Comparison of ENCODE assay signal across 8 cellular contexts in the genomic region with DNA sequence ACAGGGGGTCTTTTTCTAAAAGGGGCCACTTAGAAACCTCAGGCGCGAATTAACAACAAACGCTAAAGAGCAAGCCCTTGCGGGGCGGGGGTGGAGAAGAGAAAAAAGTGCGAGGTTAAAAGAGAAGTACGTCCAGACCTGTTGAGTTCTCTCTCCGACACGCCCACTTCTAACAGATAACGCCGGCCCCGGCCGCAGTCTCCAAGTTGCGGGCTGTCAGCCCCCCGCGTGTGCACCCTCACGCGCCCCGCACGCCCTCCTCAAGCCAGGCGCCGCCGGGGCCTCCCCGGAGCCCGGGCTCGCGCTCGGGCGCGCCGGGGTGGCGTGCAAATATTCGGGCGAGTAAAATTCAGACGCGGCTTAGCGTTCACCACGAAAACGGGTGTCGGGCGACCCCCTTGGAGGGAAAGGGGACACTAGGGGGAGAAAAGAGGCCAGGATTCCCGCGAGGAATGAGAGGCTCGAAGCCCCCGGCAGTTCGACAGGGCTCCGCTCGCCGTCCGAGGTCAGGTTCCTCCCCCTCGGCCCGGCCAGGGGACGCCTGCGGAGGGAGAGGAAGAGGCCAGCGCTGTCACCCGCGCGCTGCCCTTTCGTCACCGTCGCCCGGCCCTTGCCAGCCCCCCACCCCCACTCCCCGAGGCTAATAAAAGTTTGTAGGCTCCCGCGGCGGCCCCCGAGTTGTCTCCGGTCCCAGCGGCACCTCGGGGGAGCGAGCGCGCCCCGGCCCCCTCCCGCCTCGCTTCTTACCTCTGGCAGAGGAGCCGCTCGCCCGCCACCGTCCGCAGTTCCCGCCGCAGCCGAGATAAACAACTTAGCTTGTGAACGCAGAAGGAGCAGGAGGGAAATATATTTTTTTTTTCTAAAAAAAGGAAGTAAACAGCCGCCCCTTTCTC. TPM values are rescaled to one million over a fixed set of nuclear protein-coding genes. Genes with fewer than 3 reads are reported as not detected.
A peak's percentile ranks its signal among the peaks of the same experiment; 100 is the strongest.
DNase-seq lines count a peak whose midpoint lies in the region; ATAC-seq and TF ChIP-seq lines count a peak whose summit lies in the region.

No MANE protein-coding gene starts in this region.

- peak overlapping the region; percentile 99 for H3K4me2 ChIP-seq in OCI-LY1 (ENCODE audit: low read length)

- no peaks in the 10 kb centered on the region for H4K20me1 ChIP-seq in OCI-LY1 (ENCODE audit: insufficient read depth, low read length)

- no peak for ATAC-seq in activated T-cell treated with anti-CD3 and anti-CD28 coated beads, Interleukin-2, amount 50 U/mL, for 4 hours
- peak; percentile 6 for ATAC-seq in esophagus mucosa
- peak; percentile 0 for ATAC-seq in stimulated activated naive B cell treated with anti-CD40 and anti-IgM and Interleukin-4, amounts not matched to agents 10 μg/mL and 1 μg/mL and 100 μg/mL, for 72 hours (replicated peaks)

- peak overlapping the region; percentile 91 for H3K9ac ChIP-seq in OCI-LY1 (ENCODE audit: low read length)
- H3K9ac ChIP-seq in mucosa of rectum (ENCODE audit: low read depth in 1 of 2, low read length in 2 of 2): peak overlapping the region; percentile 68 to 79

- H3K9me3 ChIP-seq in A673 (ENCODE audit: low read depth, low read length, poor library complexity, severe bottlenecking) (no peaks in the 10 kb centered on the region), OCI-LY1 (ENCODE audit: low read length) (no peaks in the 10 kb centered on the region), mucosa of rectum (ENCODE audit: control insufficient read depth in 2 of 2, low read length in 2 of 2) (no peaks in the 10 kb centered on the region)

- TF ChIP-seq CTCF in A673 (conservative IDR thresholded peaks at IDR 0.05; ENCODE audit: low read depth, low read length): no peak
- TF ChIP-seq CTCF in GM20000 (IDR thresholded peaks at IDR 0.05; ENCODE audit: extremely low read depth, missing control alignments): no peak
- TF ChIP-seq CTCF in OCI-LY1 (IDR thresholded peaks at IDR 0.05; ENCODE audit: low read length): no peak; the same call in 1 of the 2 replicates

- POLR2A ChIA-PET in A673 (lab: Charles Lee; ENCODE audit: low non-redundant PET): interaction anchor here (0.6 to 0.7 kb wide), 2 partner anchors 30 to 319 kb away, joined by 4 to 10 read pairs; no protein-coding TSS in a partner anchor

- intact Hi-C loops in A673 (cut with micrococcal nuclease; ENCODE audit: unreplicated experiment): loop anchor here (5.0 to 10.0 kb wide), 5 partner anchors 100 to 562 kb away; no protein-coding TSS in a partner anchor

- no peak overlapping the region for H2AFZ ChIP-seq in OCI-LY1 (ENCODE audit: low read length)

- H3K4me3 Mint-ChIP-seq in activated T-cell treated with anti-CD3 and anti-CD28 coated beads, Interleukin-2, amount 50 U/mL, for 4 hours: peak overlapping the region; percentile 92
- H3K4me3 Mint-ChIP-seq in stimulated activated naive B cell treated with anti-CD40 and anti-IgM and Interleukin-4, amounts not matched to agents 10 μg/mL and 1 μg/mL and 100 μg/mL, for 72 hours: peak overlapping the region; percentile 84 to 89

- no TSS peak for BruUV-seq in A673 (replicated peaks; lab: Mats Ljungman, UMichigan)

- peak overlapping the region; percentile 97 for H3K27ac Mint-ChIP-seq in stimulated activated naive B cell treated with anti-CD40 and anti-IgM and Interleukin-4, amounts not matched to agents 10 μg/mL and 1 μg/mL and 100 μg/mL, for 72 hours

- H3K79me2 ChIP-seq in OCI-LY1 (ENCODE audit: insufficient read depth, low read length): peaks cover 55% of the 10 kb centered on the region

- H3K4me1 ChIP-seq in A673 (ENCODE audit: insufficient read depth, low read length, poor library complexity, severe bottlenecking): peaks cover 6% of the 10 kb centered on the region
- H3K4me1 ChIP-seq in OCI-LY1 (ENCODE audit: insufficient read depth, low read length, severe bottlenecking): peaks cover 44% of the 10 kb centered on the region
- peaks cover 8 to 12% of the 10 kb centered on the region in 2 donors for H3K4me1 ChIP-seq in mucosa of rectum (ENCODE audit: control insufficient read depth in 2 of 2, insufficient read depth in 2 of 2, low read length in 2 of 2)

- H3K9me3 Mint-ChIP-seq in activated T-cell treated with anti-CD3 and anti-CD28 coated beads, Interleukin-2, amount 50 U/mL, for 4 hours: no peaks in the 10 kb centered on the region
- H3K9me3 Mint-ChIP-seq in stimulated activated naive B cell treated with anti-CD40 and anti-IgM and Interleukin-4, amounts not matched to agents 10 μg/mL and 1 μg/mL and 100 μg/mL, for 72 hours: no peaks in the 10 kb centered on the region

- DNase-seq in A673 (ENCODE audit: low spot score) (peak; percentile 59), GM20000 (ENCODE audit: low spot score) (peak; percentile 46), NCI-H1436 (lab: John Stamatoyannopoulos, UW) (no peak)
- peak; percentile 40 for DNase-seq in activated T-cell treated with anti-CD3 and anti-CD28 coated beads, Interleukin-2, amount 50 U/mL, for 4 hours
- DNase-seq in stimulated activated naive B cell treated with anti-CD40 and anti-IgM and Interleukin-4, amounts not matched to agents 10 μg/mL and 1 μg/mL and 100 μg/mL, for 72 hours: peak; percentile 41

- H3K36me3 ChIP-seq in A673 (ENCODE audit: insufficient read depth, low read length, poor library complexity, severe bottlenecking) (no peaks in the 10 kb centered on the region), OCI-LY1 (ENCODE audit: insufficient read depth, low read length) (peaks cover 39% of the 10 kb centered on the region), mucosa of rectum (ENCODE audit: control insufficient read depth in 2 of 2, insufficient read depth in 2 of 2, low read length in 2 of 2) (peaks cover 6 to 8% of the 10 kb centered on the region in 2 donors)

- peaks cover 46% of the 10 kb centered on the region for H3K4me1 Mint-ChIP-seq in activated T-cell treated with anti-CD3 and anti-CD28 coated beads, Interleukin-2, amount 50 U/mL, for 4 hours (ENCODE audit: low read depth)
- H3K4me1 Mint-ChIP-seq in stimulated activated naive B cell treated with anti-CD40 and anti-IgM and Interleukin-4, amounts not matched to agents 10 μg/mL and 1 μg/mL and 100 μg/mL, for 72 hours: peaks cover 25 to 49% of the 10 kb centered on the region in 2 donors

- H3K4me3 ChIP-seq in A673 (ENCODE audit: low read depth, low read length, poor library complexity, severe bottlenecking) (peak overlapping the region; percentile 78), OCI-LY1 (ENCODE audit: low read depth, low read length, poor library complexity, severe bottlenecking) (peak overlapping the region; percentile 83), mucosa of rectum (ENCODE audit: low read length in 2 of 2) (peak overlapping the region; percentile 83 to 89)

- H3F3A ChIP-seq in OCI-LY1 (ENCODE audit: insufficient read depth, low read length): no peaks in the 10 kb centered on the region; the same call in 1 of the 2 replicates

- H3K27me3 Mint-ChIP-seq in activated T-cell treated with anti-CD3 and anti-CD28 coated beads, Interleukin-2, amount 50 U/mL, for 4 hours (ENCODE audit: low read depth): no peaks in the 10 kb centered on the region
- no peaks in the 10 kb centered on the region for H3K27me3 Mint-ChIP-seq in stimulated activated naive B cell treated with anti-CD40 and anti-IgM and Interleukin-4, amounts not matched to agents 10 μg/mL and 1 μg/mL and 100 μg/mL, for 72 hours

- H3K27me3 ChIP-seq in A673 (replicated peaks; ENCODE audit: insufficient read depth, low read depth, low read length, poor library complexity): no peaks in the 10 kb centered on the region
- H3K27me3 ChIP-seq in OCI-LY1 (ENCODE audit: insufficient read depth, low read length): no peaks in the 10 kb centered on the region
- peaks cover 0 to 4% of the 10 kb centered on the region in 2 donors for H3K27me3 ChIP-seq in mucosa of rectum (ENCODE audit: control insufficient read depth in 2 of 2, insufficient read depth in 2 of 2, low read length in 2 of 2)

- H3K9me2 ChIP-seq in OCI-LY1 (ENCODE audit: low read depth, low read length): no peaks in the 10 kb centered on the region

- H3K27ac ChIP-seq in A673 (ENCODE audit: low read depth, low read length, poor library complexity, severe bottlenecking) (peak overlapping the region; percentile 78), OCI-LY1 (ENCODE audit: low read depth, low read length, poor library complexity, severe bottlenecking) (peak overlapping the region; percentile 80), mucosa of rectum (ENCODE audit: low read depth in 2 of 2, low read length in 2 of 2) (peak overlapping the region; percentile 95 to 98)

- CTCF ChIA-PET in A673 (lab: Charles Lee): interaction anchor here (0.7 to 1.0 kb wide), 2 partner anchors 392 to 400 kb away, joined by 3 to 5 read pairs; no protein-coding TSS in a partner anchor

- H3K36me3 Mint-ChIP-seq in activated T-cell treated with anti-CD3 and anti-CD28 coated beads, Interleukin-2, amount 50 U/mL, for 4 hours (ENCODE audit: insufficient read depth): peaks cover 33% of the 10 kb centered on the region
- peaks cover 7 to 21% of the 10 kb centered on the region in 2 donors for H3K36me3 Mint-ChIP-seq in stimulated activated naive B cell treated with anti-CD40 and anti-IgM and Interleukin-4, amounts not matched to agents 10 μg/mL and 1 μg/mL and 100 μg/mL, for 72 hours

RNA-seq across cellular contexts. Expression of a gene that starts 0.8 kb away (rescaled TPM):
- total RNA-seq in A673 (2021) (12.7 and 15.3 TPM in 2 replicates), esophagus mucosa (32.4 TPM)
- total RNA-seq in activated T-cell treated with anti-CD3 and anti-CD28 coated beads, Interleukin-2, amount 50 U/mL, for 4 hours: 10 to 100 TPM; 40.2 to 53.3 (median 43.1) TPM

Comparison
In these comparisons a context has a peak if more than half of its experiments do, and no peak if none do; other contexts are left out.
1. ATAC-seq: peak in esophagus mucosa (single experiment) and stimulated activated naive B cell treated with anti-CD40 and anti-IgM and Interleukin-4, amounts not matched to agents 10 μg/mL and 1 μg/mL and 100 μg/mL, for 72 hours (2 of 2); none in activated T-cell treated with anti-CD3 and anti-CD28 coated beads, Interleukin-2, amount 50 U/mL, for 4 hours (0 of 2).
2. Peak in every context shown above with its lines, with median percentiles within 50 percentile points of each other: H3K27ac ChIP-seq and H3K4me3 ChIP-seq.